In the genomic region with DNA sequence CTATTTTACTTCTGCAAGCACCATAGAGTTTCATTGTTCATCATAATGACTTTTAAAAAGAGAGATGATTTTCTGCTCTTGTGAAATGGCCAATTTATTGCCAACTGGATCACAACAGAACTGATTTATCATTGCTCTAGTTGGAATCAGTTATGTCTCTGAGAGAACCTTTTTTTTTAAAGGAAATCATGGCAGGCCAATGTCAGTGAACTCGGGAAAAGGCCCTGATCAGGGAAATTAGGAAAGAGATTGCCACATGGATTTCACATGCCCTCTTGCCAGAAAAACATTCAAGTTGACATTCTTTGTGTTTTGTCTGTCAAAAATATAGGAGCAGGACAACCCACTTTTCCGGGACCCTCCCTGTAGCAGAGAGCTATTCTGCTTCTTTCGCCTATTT, we compare ENCODE assay signal across 32 cellular contexts.
"Had no signal": no experiment of that assay in that cellular context is flagged by ENCODE, and none has a peak within 500 bp of the region (broad histone marks: within the 10 kb centered on the region; RNA-seq: fewer than 3 reads in every experiment).

No MANE protein-coding gene starts in this region.

- H3K27me3 ChIP-seq: adrenal gland, ascending aorta, body of pancreas, brain microvascular endothelial cell, breast epithelium, cardiac muscle cell had no signal

- H3K9me3 ChIP-seq: adrenal gland, ascending aorta, body of pancreas, breast epithelium had no signal

- H3K4me3 ChIP-seq: adrenal gland, ascending aorta, body of pancreas, breast epithelium, cardiac muscle cell had no signal

- DNase-seq: activated effector memory CD4-positive, alpha-beta T cell treated with anti-CD3 and anti-CD28 coated beads, Interleukin-2, amount 50 U/mL, for 16 hours; activated effector memory CD4-positive, alpha-beta T cell treated with Interleukin-2 at 50 U/mL for 16 hours; activated gamma-delta T cell; activated gamma-delta T cell treated with Interleukin-2 at 50 U/mL for 16 hours; activated naive CD4-positive, alpha-beta T cell; activated naive CD4-positive, alpha-beta T cell treated with anti-CD3 and anti-CD28 coated beads for 36 hours; activated naive CD4-positive, alpha-beta T cell treated with anti-CD3 and anti-CD28 coated beads, Interleukin-2, amount 10 ng/mL, durations not matched to agents 7 days and 5 days; activated naive CD4-positive, alpha-beta T cell treated with anti-CD3 and anti-CD28 coated beads, Interleukin-2, amount 50 U/mL, for 16 hours; activated naive CD4-positive, alpha-beta T cell treated with Interleukin-2 at 50 U/mL for 16 hours; activated naive CD8-positive, alpha-beta T cell treated with anti-CD3 and anti-CD28 coated beads for 36 hours; activated naive CD8-positive, alpha-beta T cell treated with anti-CD3 and anti-CD28 coated beads, Interleukin-2, amount 10 ng/mL, durations not matched to agents 7 days and 5 days; activated naive CD8-positive, alpha-beta T cell treated with anti-CD3 and anti-CD28 coated beads, Interleukin-2, amount 50 U/mL, for 24 hours; activated T-cell treated with anti-CD3 and anti-CD28 coated beads, Interleukin-2, amount 50 U/mL, for 1 hour; activated T-cell treated with anti-CD3 and anti-CD28 coated beads, Interleukin-2, amount 50 U/mL, for 24 hours; activated T-cell treated with anti-CD3 and anti-CD28 coated beads, Interleukin-2, amount 50 U/mL, for 4 hours; activated T-cell treated with anti-CD3 and anti-CD28 coated beads, Interleukin-2, amount 50 U/mL, for 48 hours; activated T-cell treated with anti-CD3 and anti-CD28 coated beads, Interleukin-2, amount 50 U/mL, for 72 hours; amniotic stem cell; amygdala; anterior cingulate cortex; aorta; body of pancreas; brain microvascular endothelial cell; caudate nucleus; central memory CD4-positive, alpha-beta T cell; cerebellar nuclear complex had no signal

- H3K4me1 ChIP-seq: adrenal gland, ascending aorta, body of pancreas, breast epithelium had no signal

- H3K36me3 ChIP-seq: adrenal gland, ascending aorta, brain microvascular endothelial cell, breast epithelium, cardiac muscle cell had no signal

- ATAC-seq: activated naive CD4-positive, alpha-beta T cell treated with anti-CD3 and anti-CD28 coated beads, Interleukin-2, amount 50 U/mL, for 72 hours; activated naive CD8-positive, alpha-beta T cell treated with anti-CD3 and anti-CD28 coated beads, Interleukin-2, amount 50 U/mL, for 24 hours; activated T-cell treated with anti-CD3 and anti-CD28 coated beads, Interleukin-2, amount 50 U/mL, for 4 hours; activated T-cell treated with anti-CD3 and anti-CD28 coated beads, Interleukin-2, amount 50 U/mL, for 72 hours; activated T-helper 17 cell treated with anti-CD3 and anti-CD28 coated beads, Interleukin-2, amount 50 U/mL, for 72 hours; body of pancreas had no signal
